In the genomic region with DNA sequence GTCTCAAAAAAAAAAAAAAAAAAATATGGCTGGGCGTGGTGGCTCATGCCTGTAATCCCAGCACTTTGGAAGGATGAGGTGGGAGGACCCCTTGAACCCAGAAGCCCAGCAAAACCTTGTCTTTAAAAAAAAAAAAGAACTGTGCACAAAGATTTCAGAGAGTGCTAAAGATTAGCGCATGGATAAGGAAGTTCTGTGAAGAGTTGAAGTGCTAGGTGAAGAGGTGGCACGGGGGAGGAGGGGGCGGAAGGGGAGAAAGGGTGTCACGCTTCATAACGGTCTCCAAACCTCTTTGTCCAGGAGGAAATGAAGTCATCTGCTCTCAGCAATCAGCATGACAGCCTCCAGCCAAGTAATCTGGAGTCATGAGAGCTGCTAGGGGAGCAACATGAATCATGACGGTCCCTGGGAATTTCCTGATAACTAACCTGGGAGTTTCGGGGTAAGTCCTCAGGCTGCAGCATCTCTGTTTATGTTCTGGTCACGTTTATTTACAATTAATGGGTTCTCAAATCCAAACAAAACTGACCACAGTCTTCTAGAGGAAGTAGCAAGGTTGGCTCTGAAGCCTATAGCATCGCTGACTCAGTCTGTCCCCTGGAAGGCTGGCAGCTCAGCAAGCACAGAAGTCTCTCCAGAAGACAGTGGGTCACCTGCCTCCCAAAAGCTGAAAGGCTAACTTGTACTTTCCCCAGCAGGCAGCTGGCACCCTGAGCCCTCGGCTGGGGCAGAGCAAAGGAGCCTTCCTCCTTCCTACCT, we compare ENCODE assay signal across 8 cellular contexts. TPM values are rescaled to one million over a fixed set of nuclear protein-coding genes. Genes with fewer than 3 reads are reported as not detected.
DNase-seq lines count a peak whose midpoint lies in the region; ATAC-seq and TF ChIP-seq lines count a peak whose summit lies in the region.

No MANE protein-coding gene starts in this region.

- no peak overlapping the region for H3K4me2 ChIP-seq in hepatocyte

- H3K4me3 ChIP-seq in HFF-Myc (replicated peaks; ENCODE audit: low read depth, low read length) (peak overlapping the region; percentile 16), hepatocyte (no peak overlapping the region)

- no peak overlapping the region for H2AFZ ChIP-seq in hepatocyte

- H4K20me1 ChIP-seq in hepatocyte (ENCODE audit: insufficient read depth, poor library complexity, severe bottlenecking): no peaks in the 10 kb centered on the region

- peak; percentile 52 for DNase-seq in ELF-1 (ENCODE audit: low read depth, low spot score)
- peak; percentile 99 for DNase-seq in HFF-Myc (ENCODE audit: extremely low read depth, low read depth)
- DNase-seq in activated gamma-delta T cell treated with anti-CD3 and anti-CD28 coated beads, Interleukin-2, amount 50 U/mL, for 16 hours (ENCODE audit: low read depth): peak; percentile 48
- peak; percentile 68 for DNase-seq in hepatocyte (ENCODE audit: low spot score)
- DNase-seq in stimulated activated CD8-positive, alpha-beta memory T cell treated with anti-CD3 and anti-CD28 coated beads, Interleukin-12 subunit alpha, Interleukin-12 subunit beta, amount 100 ng/mL, for 4 hours (ENCODE audit: low read depth): peak; percentile 57

- TF ChIP-seq CTCF in HFF-Myc (IDR thresholded peaks at IDR 0.05; ENCODE audit: low read depth, low read length, missing control alignments) (no peak), hepatocyte (IDR thresholded peaks at IDR 0.05; ENCODE audit: poor library complexity) (no peak)

- H3K4me1 ChIP-seq in hepatocyte (ENCODE audit: insufficient read depth): peaks cover 48% of the 10 kb centered on the region

- no peak for ATAC-seq in HG03565 (IDR thresholded peaks at IDR 0.05; ENCODE audit: unreplicated experiment)
- ATAC-seq in HG02840 (IDR thresholded peaks at IDR 0.05; ENCODE audit: low FRiP score, unreplicated experiment): no peak

- no peaks in the 10 kb centered on the region for H3K36me3 ChIP-seq in hepatocyte (replicated peaks; ENCODE audit: insufficient read depth, low read depth)

- H3K27ac ChIP-seq in hepatocyte: peak overlapping the region; percentile 46

- H3K9me3 ChIP-seq in hepatocyte (ENCODE audit: low read depth): no peaks in the 10 kb centered on the region

- H3K9me2 ChIP-seq in hepatocyte (replicated peaks; ENCODE audit: insufficient read depth): no peaks in the 10 kb centered on the region

- WGBS in hepatocyte (ENCODE audit: low lambda C conversion rate, missing lambda C conversion rate): 51% methylated on average over 11 of the region's 11 CpGs

- no peaks in the 10 kb centered on the region for H3K79me2 ChIP-seq in hepatocyte

- H3K27me3 ChIP-seq in hepatocyte: peaks cover 6% of the 10 kb centered on the region

TF ChIP-seq in PFSK-1, 5 proteins besides CTCF, POLR2A, EP300 and RAD21:
- TF ChIP-seq TAF1 (IDR thresholded peaks at IDR 0.05; ENCODE audit: borderline replicate concordance, insufficient read depth, low read length) (no peak), FOXP2 (optimal IDR thresholded peaks at IDR 0.05; ENCODE audit: borderline replicate concordance, extremely low read depth, extremely low read length, insufficient read depth) (peak; percentile 42)

RNA-seq across cellular contexts. Expression of a gene that starts 1.9 kb away (rescaled TPM):
- 8.7 TPM for polyA plus RNA-seq in PFSK-1 (2012; ENCODE audit: insufficient read length, low read depth)
- total RNA-seq in hepatocyte: 2.8 and 5.2 TPM in 2 replicates
- 10.4 and 11.1 TPM in 2 replicates for polyA plus RNA-seq in hepatocyte

RNA-seq across cellular contexts. Expression of a gene that starts 34.7 kb away (rescaled TPM):
- 24.9 TPM for polyA plus RNA-seq in PFSK-1 (2012; ENCODE audit: insufficient read length, low read depth)
- 22.5 and 25.0 TPM in 2 replicates for total RNA-seq in hepatocyte
- polyA plus RNA-seq in hepatocyte: 5.2 and 5.9 TPM in 2 replicates

Comparison
In these comparisons a context has a peak if more than half of its experiments do, and no peak if none do; other contexts are left out.
1. DNase-seq: peak in every context shown above with its lines; median percentile 99 in HFF-Myc; 68 in hepatocyte; 57 in stimulated activated CD8-positive, alpha-beta memory T cell treated with anti-CD3 and anti-CD28 coated beads, Interleukin-12 subunit alpha, Interleukin-12 subunit beta, amount 100 ng/mL, for 4 hours; 52 in ELF-1; 48 in activated gamma-delta T cell treated with anti-CD3 and anti-CD28 coated beads, Interleukin-2, amount 50 U/mL, for 16 hours.